Comparison of ENCODE assay signal across 1 cellular context in the genomic region with DNA sequence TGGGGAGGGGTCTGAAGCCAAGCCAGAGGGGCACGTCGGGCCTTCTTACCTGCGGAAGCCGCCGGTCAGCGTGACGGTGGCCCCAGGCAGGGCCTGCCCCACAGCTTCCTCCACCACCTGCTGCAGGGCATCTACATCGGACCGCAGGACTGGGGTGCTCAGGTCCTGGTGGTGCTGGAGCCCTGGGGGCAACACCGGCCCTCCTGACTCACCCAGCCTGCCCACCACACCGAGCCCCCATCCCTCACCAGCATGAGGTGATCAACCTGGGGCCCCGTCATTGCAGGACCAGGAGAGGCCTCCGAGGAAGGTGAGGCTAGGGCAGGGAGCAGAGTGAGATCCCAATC.
TF ChIP-seq lines count a peak whose summit lies in the region.

No MANE protein-coding gene starts in this region.

TF ChIP-seq in HepG2, 621 proteins besides CTCF, POLR2A, EP300 and RAD21:
- TF ChIP-seq ISX (CRISPR knock-in tag; conservative IDR thresholded peaks at IDR 0.05): no peak
- TF ChIP-seq RBFOX2 (IDR thresholded peaks at IDR 0.05; ENCODE audit: low read depth, low read length): 0 out of 2 replicates have a peak, but pooled peaks have one; percentile 2
